Comparison of ENCODE assay signal across 14 cellular contexts in genomic region chr3:124607163-124607562, GRCh38.
DNase-seq lines count a peak whose midpoint lies in the region; ATAC-seq and TF ChIP-seq lines count a peak whose summit lies in the region.
"Had no signal": no experiment of that assay in that cellular context is flagged by ENCODE, and none has a peak within 500 bp of the region (broad histone marks: within the 10 kb centered on the region; RNA-seq: fewer than 3 reads in every experiment).

No MANE protein-coding gene starts in this region.

- H3K4me2 ChIP-seq in HCT116 (ENCODE audit: low read length): 0 out of 2 replicates have a peak overlapping the region, but pooled peaks have one; percentile 7
- no peak overlapping the region for H3K4me2 ChIP-seq in fibroblast of lung (ENCODE audit: extremely low read depth, insufficient read depth, low read length)

- H2AFZ ChIP-seq in HCT116 (ENCODE audit: low read depth, low read length, poor library complexity, severe bottlenecking): no peak overlapping the region
- H2AFZ ChIP-seq in fibroblast of lung (ENCODE audit: low read length): no peak overlapping the region

- TF ChIP-seq RAD21 in HCT116 (IDR thresholded peaks at IDR 0.05; ENCODE audit: low read depth): no peak

- no peak overlapping the region for H3K27ac ChIP-seq in HCT116 (ENCODE audit: low read depth, low read length)
- no peak overlapping the region for H3K27ac ChIP-seq in RWPE2 (ENCODE audit: poor library complexity, severe bottlenecking)
- no peak overlapping the region for H3K27ac ChIP-seq in fibroblast of lung (ENCODE audit: insufficient read depth, low read length)
- H3K27ac ChIP-seq: transverse colon had no signal

- CTCF ChIA-PET in HCT116 (lab: Charles Lee): no interaction called here

- H3K9me3 ChIP-seq in HCT116 (ENCODE audit: control insufficient read depth in 1 of 2, insufficient read depth in 1 of 2, low read depth in 1 of 2, low read length in 2 of 2) (no peaks in the 10 kb centered on the region), RWPE2 (ENCODE audit: severe bottlenecking) (no peaks in the 10 kb centered on the region), fibroblast of lung (ENCODE audit: control insufficient read depth, insufficient read depth, low read depth, low read length) (no peaks in the 10 kb centered on the region)
- H3K9me3 ChIP-seq: transverse colon had no signal

- H3K27me3 ChIP-seq in HCT116 (ENCODE audit: insufficient read depth, low read length) (no peaks in the 10 kb centered on the region), RWPE2 (ENCODE audit: insufficient read depth, poor library complexity, severe bottlenecking) (peaks cover 4% of the 10 kb centered on the region), fibroblast of lung (ENCODE audit: control insufficient read depth, insufficient read depth, low read length) (no peaks in the 10 kb centered on the region)
- H3K27me3 ChIP-seq: transverse colon had no signal

- no peaks in the 10 kb centered on the region for H3K79me2 ChIP-seq in HCT116 (ENCODE audit: insufficient read depth, low read length)
- no peaks in the 10 kb centered on the region for H3K79me2 ChIP-seq in fibroblast of lung (ENCODE audit: control insufficient read depth, insufficient read depth, low read length)

- ATAC-seq in HCT116 (peak; percentile 75), RWPE2 (ENCODE audit: low read depth) (peak; percentile 98), GM19023 (IDR thresholded peaks at IDR 0.05; ENCODE audit: unreplicated experiment) (no peak), HG02884 (IDR thresholded peaks at IDR 0.05; ENCODE audit: unreplicated experiment) (no peak), HG03457 (IDR thresholded peaks at IDR 0.05; ENCODE audit: unreplicated experiment) (no peak)
- ATAC-seq: activated CD8-positive, alpha-beta T cell treated with anti-CD3 and anti-CD28 coated beads, Interleukin-2, amount 10 ng/mL, durations not matched to agents 7 days and 5 days; left ventricle myocardium superior had no signal

- H4K20me1 ChIP-seq in HCT116 (ENCODE audit: insufficient read depth) (no peaks in the 10 kb centered on the region), fibroblast of lung (ENCODE audit: control insufficient read depth, extremely low read depth, insufficient read depth, low read length) (no peaks in the 10 kb centered on the region)

- RAD21 ChIA-PET in HCT116 (lab: Charles Lee; ENCODE audit: low non-redundant PET in 1 of 2, low total read pairs in 2 of 2, uncharacterized antibody in 2 of 2, unreplicated experiment in 2 of 2): no interaction called here

- H3K9ac ChIP-seq in HCT116 (ENCODE audit: low read length): no peak overlapping the region
- H3K9ac ChIP-seq in fibroblast of lung (ENCODE audit: insufficient read depth, low read length): no peak overlapping the region

- H3K4me1 ChIP-seq in HCT116 (ENCODE audit: control insufficient read depth in 1 of 2, insufficient read depth in 2 of 2, low read length in 2 of 2) (peaks cover 8 to 10% of the 10 kb centered on the region in 2 experiments; a peak in 3 of 4 replicates), RWPE2 (ENCODE audit: insufficient read depth, poor library complexity, severe bottlenecking) (peaks cover 7% of the 10 kb centered on the region), fibroblast of lung (ENCODE audit: control insufficient read depth, extremely low read depth, insufficient read depth, low read length) (no peaks in the 10 kb centered on the region)

- no peaks in the 10 kb centered on the region for H3K36me3 ChIP-seq in HCT116 (ENCODE audit: control insufficient read depth in 1 of 2, insufficient read depth in 2 of 2, low read length in 2 of 2)
- H3K36me3 ChIP-seq in RWPE2 (ENCODE audit: low read depth): no peaks in the 10 kb centered on the region
- no peaks in the 10 kb centered on the region for H3K36me3 ChIP-seq in fibroblast of lung (ENCODE audit: control insufficient read depth, insufficient read depth, low read length)
- H3K36me3 ChIP-seq: transverse colon had no signal

- intact Hi-C loops in HCT116 (cut with micrococcal nuclease): no loop called here

- POLR2A ChIA-PET in HCT116 (lab: Charles Lee): no interaction called here

- DNase-seq in HCT116 (ENCODE audit: low read depth, low spot score) (no peak), RWPE2 (ENCODE audit: low spot score) (no peak), fibroblast of lung (ENCODE audit: low read depth in 2 of 2) (peak; percentile 85 to 90), retinal pigment epithelial cell (ENCODE audit: low read depth) (peak; percentile 84)
- DNase-seq: activated CD8-positive, alpha-beta T cell treated with anti-CD3 and anti-CD28 coated beads, Interleukin-2, amount 10 ng/mL, durations not matched to agents 7 days and 5 days; activated gamma-delta T cell treated with Interleukin-2 at 50 U/mL for 16 hours; COR-L47; left ventricle myocardium superior; NCI-H1417; NCI-H510A treated with DMSO at 0.1 percent for 48 hours; transverse colon had no signal

- no peak overlapping the region for H3K4me3 ChIP-seq in HCT116 (replicated peaks in 1 of 2; ENCODE audit: low read depth in 1 of 2, low read length in 2 of 2)
- H3K4me3 ChIP-seq in RWPE2 (ENCODE audit: severe bottlenecking): no peak overlapping the region
- no peak overlapping the region for H3K4me3 ChIP-seq in fibroblast of lung (replicated peaks in 1 of 4; ENCODE audit: control extremely low read depth in 1 of 4, insufficient read depth in 1 of 4, low read depth in 3 of 4, low read length in 4 of 4)
- H3K4me3 ChIP-seq in retinal pigment epithelial cell (ENCODE audit: low read length): no peak overlapping the region
- H3K4me3 ChIP-seq: transverse colon had no signal

- TF ChIP-seq POLR2A in HCT116 (IDR thresholded peaks at IDR 0.05; ENCODE audit: borderline replicate concordance, extremely low read depth, insufficient read depth, insufficient read length): no peak

- no peak for TF ChIP-seq CTCF in HCT116 (IDR thresholded peaks at IDR 0.05 in 2 of 3, conservative IDR thresholded peaks at IDR 0.05 in 1 of 3; ENCODE audit: borderline replicate concordance in 1 of 3, insufficient read depth in 1 of 3, low read depth in 2 of 3, low read length in 2 of 3)
- TF ChIP-seq CTCF in RWPE2 (IDR thresholded peaks at IDR 0.05; ENCODE audit: poor library complexity, severe bottlenecking): no peak
- TF ChIP-seq CTCF in fibroblast of lung (conservative IDR thresholded peaks at IDR 0.05 in 1 of 2, IDR thresholded peaks at IDR 0.05 in 1 of 2; ENCODE audit: low read depth in 1 of 2, low read length in 2 of 2): no peak
- no peak for TF ChIP-seq CTCF in retinal pigment epithelial cell (conservative IDR thresholded peaks at IDR 0.05; ENCODE audit: low read depth, low read length)

- H3K9me2 ChIP-seq in HCT116 (ENCODE audit: insufficient read depth): no peaks in the 10 kb centered on the region

- BruUV-seq in HCT116 (replicated peaks; lab: Mats Ljungman, UMichigan): no TSS peak

TF ChIP-seq in HCT116, 20 proteins besides CTCF, POLR2A, EP300 and RAD21:
- TF ChIP-seq SP1 (IDR thresholded peaks at IDR 0.05; ENCODE audit: low read depth) (0 out of 2 replicates have a peak, but pooled peaks have one; percentile 22), CEBPB (IDR thresholded peaks at IDR 0.05; ENCODE audit: low read depth) (no peak)
TF ChIP-seq in HCT116: peak in this region for 1.

Comparison
In these comparisons a context has a peak if more than half of its experiments do, and no peak if none do; other contexts are left out.
1. ATAC-seq: peak in HCT116 (single experiment) and RWPE2 (single experiment); none in GM19023 (single experiment), HG02884 (single experiment) and HG03457 (single experiment).
2. DNase-seq: peak in fibroblast of lung (2 of 2) and retinal pigment epithelial cell (single experiment); none in HCT116 (single experiment) and RWPE2 (single experiment).